ENCODE assay signal across 8 cellular contexts in genomic region chr4:127586922-127587571, GRCh38. TPM values are rescaled to one million over a fixed set of nuclear protein-coding genes. Genes with fewer than 3 reads are reported as not detected.
DNase-seq lines count a peak whose midpoint lies in the region; ATAC-seq and TF ChIP-seq lines count a peak whose summit lies in the region.

No MANE protein-coding gene starts in this region.

- no peak overlapping the region for H3K9ac ChIP-seq in KMS-11

- no peak overlapping the region for H3K4me3 ChIP-seq in HAP-1
- H3K4me3 ChIP-seq in KMS-11 (IDR thresholded peaks at IDR 0.05; ENCODE audit: insufficient read depth, low read depth, low read length) = no peak overlapping the region
- no peak overlapping the region for H3K4me3 ChIP-seq in heart right ventricle
- no peak overlapping the region for H3K4me3 ChIP-seq in tibial artery
- H3K4me3 ChIP-seq in CD8-positive, alpha-beta T cell (ENCODE audit: low read depth, low read length) = no peak overlapping the region

- no peaks in the 10 kb centered on the region for H3K4me1 Mint-ChIP-seq in activated naive CD8-positive, alpha-beta T cell treated with anti-CD3 and anti-CD28 coated beads, Interleukin-2, amount 10 ng/mL, durations not matched to agents 7 days and 5 days
- H3K4me1 Mint-ChIP-seq in activated naive CD8-positive, alpha-beta T cell treated with anti-CD3 and anti-CD28 coated beads for 36 hours = no peaks in the 10 kb centered on the region
- no peaks in the 10 kb centered on the region for H3K4me1 Mint-ChIP-seq in CD8-positive, alpha-beta T cell (ENCODE audit: low read depth)

- in situ Hi-C loops in HAP-1 (cut with MboI; ENCODE audit: low sequenced_read_pairs) = no loop called here

- no peaks in the 10 kb centered on the region for H3K27me3 ChIP-seq in HAP-1 (ENCODE audit: low read depth)
- H3K27me3 ChIP-seq in KMS-11 (ENCODE audit: insufficient read depth, low read depth) = no peaks in the 10 kb centered on the region
- peaks cover 0 to 4% (median 0%) of the 10 kb centered on the region in 7 donors for H3K27me3 ChIP-seq in heart right ventricle
- H3K27me3 ChIP-seq in tibial artery = no peaks in the 10 kb centered on the region
- no peaks in the 10 kb centered on the region for H3K27me3 ChIP-seq in CD8-positive, alpha-beta T cell (ENCODE audit: insufficient read depth, low read length)

- H3K36me3 ChIP-seq in HAP-1 (replicated peaks) (no peaks in the 10 kb centered on the region), KMS-11 (ENCODE audit: insufficient read depth) (no peaks in the 10 kb centered on the region), heart right ventricle (no peaks in the 10 kb centered on the region), tibial artery (no peaks in the 10 kb centered on the region)
- no peaks in the 10 kb centered on the region for H3K36me3 ChIP-seq in CD8-positive, alpha-beta T cell (ENCODE audit: insufficient read depth, low read length)

- H3K36me3 Mint-ChIP-seq in activated naive CD8-positive, alpha-beta T cell treated with anti-CD3 and anti-CD28 coated beads, Interleukin-2, amount 10 ng/mL, durations not matched to agents 7 days and 5 days = no peaks in the 10 kb centered on the region
- H3K36me3 Mint-ChIP-seq in activated naive CD8-positive, alpha-beta T cell treated with anti-CD3 and anti-CD28 coated beads for 36 hours = no peaks in the 10 kb centered on the region
- H3K36me3 Mint-ChIP-seq in CD8-positive, alpha-beta T cell = no peaks in the 10 kb centered on the region

- H3K9me3 ChIP-seq in HAP-1 (no peaks in the 10 kb centered on the region), heart right ventricle (no peaks in the 10 kb centered on the region), tibial artery (no peaks in the 10 kb centered on the region)
- no peaks in the 10 kb centered on the region for H3K9me3 ChIP-seq in CD8-positive, alpha-beta T cell (ENCODE audit: low read length)

- peak; percentile 65 for ATAC-seq in activated naive CD8-positive, alpha-beta T cell treated with anti-CD3 and anti-CD28 coated beads, Interleukin-2, amount 10 ng/mL, durations not matched to agents 7 days and 5 days (ENCODE audit: low read depth)
- peak in 4 of 8 donors; percentile 42 to 53 (median 44) for ATAC-seq in heart right ventricle
- ATAC-seq in CD8-positive, alpha-beta T cell = no peak

- WGBS in heart right ventricle, 2 donors = 0 to 4% methylated on average over 1 of the region's 1 CpG

- no peak overlapping the region for H3K4me3 Mint-ChIP-seq in activated naive CD8-positive, alpha-beta T cell treated with anti-CD3 and anti-CD28 coated beads, Interleukin-2, amount 10 ng/mL, durations not matched to agents 7 days and 5 days
- no peak overlapping the region for H3K4me3 Mint-ChIP-seq in activated naive CD8-positive, alpha-beta T cell treated with anti-CD3 and anti-CD28 coated beads for 36 hours
- no peak overlapping the region for H3K4me3 Mint-ChIP-seq in CD8-positive, alpha-beta T cell

- H3K4me2 ChIP-seq in KMS-11 = no peak overlapping the region

- no peaks in the 10 kb centered on the region for H3K9me3 Mint-ChIP-seq in activated naive CD8-positive, alpha-beta T cell treated with anti-CD3 and anti-CD28 coated beads, Interleukin-2, amount 10 ng/mL, durations not matched to agents 7 days and 5 days
- H3K9me3 Mint-ChIP-seq in activated naive CD8-positive, alpha-beta T cell treated with anti-CD3 and anti-CD28 coated beads for 36 hours = no peaks in the 10 kb centered on the region
- H3K9me3 Mint-ChIP-seq in CD8-positive, alpha-beta T cell = no peaks in the 10 kb centered on the region

- no peak overlapping the region for H2AFZ ChIP-seq in KMS-11 (ENCODE audit: low read depth)

- H4K20me1 ChIP-seq in KMS-11 (ENCODE audit: insufficient read depth) = no peaks in the 10 kb centered on the region

- no peaks in the 10 kb centered on the region for H3K79me2 ChIP-seq in KMS-11 (ENCODE audit: insufficient read depth, low read depth)

- TF ChIP-seq CTCF in KMS-11 (conservative IDR thresholded peaks at IDR 0.05; ENCODE audit: low read depth, low read length) = peak; percentile 87
- peak; percentile 24 to 65 (median 62) for TF ChIP-seq CTCF in heart right ventricle (IDR thresholded peaks at IDR 0.05)
- peak; percentile 30 to 35 for TF ChIP-seq CTCF in tibial artery (IDR thresholded peaks at IDR 0.05)
- TF ChIP-seq CTCF in CD8-positive, alpha-beta T cell (IDR thresholded peaks at IDR 0.05) = no peak

- H3K27ac ChIP-seq in KMS-11 (no peak overlapping the region), heart right ventricle (no peak overlapping the region), tibial artery (no peak overlapping the region)
- no peak overlapping the region for H3K27ac ChIP-seq in CD8-positive, alpha-beta T cell (ENCODE audit: low read depth, low read length)

- CTCF ChIA-PET in CD8-positive, alpha-beta T cell (lab: Charles Lee) = no interaction called here

- no peak overlapping the region for H3K27ac Mint-ChIP-seq in activated naive CD8-positive, alpha-beta T cell treated with anti-CD3 and anti-CD28 coated beads, Interleukin-2, amount 10 ng/mL, durations not matched to agents 7 days and 5 days
- H3K27ac Mint-ChIP-seq in activated naive CD8-positive, alpha-beta T cell treated with anti-CD3 and anti-CD28 coated beads for 36 hours = no peak overlapping the region
- H3K27ac Mint-ChIP-seq in CD8-positive, alpha-beta T cell = no peak overlapping the region

- intact Hi-C loops in heart right ventricle (cut with DNase I) (no loop called here), tibial artery (cut with DNase I; ENCODE audit: low total_unique reads) (no loop called here)
- intact Hi-C loops in CD8-positive, alpha-beta T cell (cut with DNase I, micrococcal nuclease) = no loop called here

- POLR2A ChIA-PET in activated naive CD8-positive, alpha-beta T cell treated with anti-CD3 and anti-CD28 coated beads, Interleukin-2, amount 10 ng/mL, durations not matched to agents 7 days and 5 days (lab: Charles Lee) = no interaction called here
- POLR2A ChIA-PET in CD8-positive, alpha-beta T cell (lab: Charles Lee) = no interaction called here

- H3K4me1 ChIP-seq in HAP-1 = peaks cover 3% of the 10 kb centered on the region
- no peaks in the 10 kb centered on the region for H3K4me1 ChIP-seq in KMS-11 (ENCODE audit: low read depth, poor library complexity, severe bottlenecking)
- H3K4me1 ChIP-seq in heart right ventricle = no peaks in the 10 kb centered on the region
- no peaks in the 10 kb centered on the region for H3K4me1 ChIP-seq in tibial artery
- no peaks in the 10 kb centered on the region for H3K4me1 ChIP-seq in CD8-positive, alpha-beta T cell (ENCODE audit: insufficient read depth, low read length)

- no peak for DNase-seq in activated naive CD8-positive, alpha-beta T cell treated with anti-CD3 and anti-CD28 coated beads, Interleukin-2, amount 10 ng/mL, durations not matched to agents 7 days and 5 days
- DNase-seq in activated naive CD8-positive, alpha-beta T cell treated with anti-CD3 and anti-CD28 coated beads for 36 hours = no peak
- DNase-seq in HAP-1 (ENCODE audit: low spot score in 2 of 2) = peak; percentile 65 to 73
- DNase-seq in SKM-1 treated with dmso at 0.1 percent for 144 hours (lab: John Stamatoyannopoulos, UW; ENCODE audit: unreplicated experiment) = peak; percentile 56
- no peak for DNase-seq in heart right ventricle
- DNase-seq in tibial artery = no peak
- no peak for DNase-seq in CD8-positive, alpha-beta T cell

- H3K27me3 Mint-ChIP-seq in activated naive CD8-positive, alpha-beta T cell treated with anti-CD3 and anti-CD28 coated beads, Interleukin-2, amount 10 ng/mL, durations not matched to agents 7 days and 5 days = no peaks in the 10 kb centered on the region
- peaks cover 14% of the 10 kb centered on the region for H3K27me3 Mint-ChIP-seq in activated naive CD8-positive, alpha-beta T cell treated with anti-CD3 and anti-CD28 coated beads for 36 hours
- peaks cover 5% of the 10 kb centered on the region for H3K27me3 Mint-ChIP-seq in CD8-positive, alpha-beta T cell (ENCODE audit: low read depth)

RNA-seq across cellular contexts. Expression of gene INTU, which starts 45.7 kb away (rescaled TPM):
- total RNA-seq in activated naive CD8-positive, alpha-beta T cell treated with anti-CD3 and anti-CD28 coated beads, Interleukin-2, amount 10 ng/mL, durations not matched to agents 7 days and 5 days = under 1 TPM; 0.06 to 0.17 TPM
- under 1 TPM; 0.32 to 0.35 TPM for total RNA-seq in activated naive CD8-positive, alpha-beta T cell treated with anti-CD3 and anti-CD28 coated beads for 36 hours
- 1 to 10 TPM; 3.0 to 6.9 (median 4.5) TPM for total RNA-seq in heart right ventricle
- polyA plus RNA-seq in heart right ventricle = 1 to 10 TPM; 1.3 to 8.9 TPM
- under 1 TPM; 0.16 to 0.22 TPM for total RNA-seq in CD8-positive, alpha-beta T cell

Comparison
In these comparisons a context has a peak if more than half of its experiments do, and no peak if none do; other contexts are left out.
1. DNase-seq: peak in HAP-1 (2 of 2) and SKM-1 treated with dmso at 0.1 percent for 144 hours (single experiment); none in activated naive CD8-positive, alpha-beta T cell treated with anti-CD3 and anti-CD28 coated beads, Interleukin-2, amount 10 ng/mL, durations not matched to agents 7 days and 5 days (single experiment), activated naive CD8-positive, alpha-beta T cell treated with anti-CD3 and anti-CD28 coated beads for 36 hours (single experiment), heart right ventricle (0 of 2), tibial artery (0 of 2) and CD8-positive, alpha-beta T cell (0 of 7).